ENCODE assay signal across 8 cellular contexts in genomic region chr6:70413829-70414494, GRCh38.
A peak's percentile ranks its signal among the peaks of the same experiment; 100 is the strongest.
DNase-seq lines count a peak whose midpoint lies in the region; ATAC-seq lines count a peak whose summit lies in the region.

No MANE protein-coding gene starts in this region.

- peaks cover 12% of the 10 kb centered on the region for H3K27me3 Mint-ChIP-seq in T-helper 2 cell treated with Interferon-gamma antibody and Interleukin-4, amounts not matched to agents 5 μg/mL and 100 μg/mL, for 36 hours (ENCODE audit: low read depth)

- peak overlapping the region; percentile 88 for H3K27ac Mint-ChIP-seq in T-helper 2 cell treated with Interferon-gamma antibody and Interleukin-4, amounts not matched to agents 5 μg/mL and 100 μg/mL, for 36 hours

- ATAC-seq in GM21390 (IDR thresholded peaks at IDR 0.05; ENCODE audit: unreplicated experiment) (peak; percentile 16), GM18870 (IDR thresholded peaks at IDR 0.05; ENCODE audit: unreplicated experiment) (no peak)

- H3K4me1 ChIP-seq in HUES48 (ENCODE audit: control insufficient read depth, insufficient read depth, low read length) (peaks cover 7% of the 10 kb centered on the region), mucosa of stomach (ENCODE audit: control insufficient read depth, insufficient read depth, low read length) (peaks cover 11% of the 10 kb centered on the region)

- H3K9ac ChIP-seq in HUES48 (ENCODE audit: low read depth, low read length) (peak overlapping the region; percentile 83), mucosa of stomach (ENCODE audit: low read length) (peak overlapping the region; percentile 95)

- no peaks in the 10 kb centered on the region for H3K9me3 Mint-ChIP-seq in T-helper 2 cell treated with Interferon-gamma antibody and Interleukin-4, amounts not matched to agents 5 μg/mL and 100 μg/mL, for 36 hours

- DNase-seq in NCI-H146 treated with DMSO at 0.1 percent for 48 hours (lab: John Stamatoyannopoulos, UW; ENCODE audit: unreplicated experiment): peak; percentile 35
- no peak for DNase-seq in NCI-H146 (lab: John Stamatoyannopoulos, UW)
- DNase-seq in T-helper 2 cell treated with Interferon-gamma antibody and Interleukin-4, amounts not matched to agents 5 μg/mL and 100 μg/mL, for 36 hours (ENCODE audit: low spot score): no peak
- DNase-seq in epithelial cell of prostate (ENCODE audit: low read depth, low spot score): no peak

- no peaks in the 10 kb centered on the region for H3K27me3 ChIP-seq in HUES48 (ENCODE audit: control insufficient read depth, insufficient read depth, low read length)
- H3K27me3 ChIP-seq in mucosa of stomach (ENCODE audit: control insufficient read depth, insufficient read depth, low read length): no peaks in the 10 kb centered on the region

- H3K4me3 ChIP-seq in HUES48 (ENCODE audit: low read depth, low read length): peak overlapping the region; percentile 88
- H3K4me3 ChIP-seq in mucosa of stomach (ENCODE audit: low read length): peak overlapping the region; percentile 48

- H3K4me3 Mint-ChIP-seq in T-helper 2 cell treated with Interferon-gamma antibody and Interleukin-4, amounts not matched to agents 5 μg/mL and 100 μg/mL, for 36 hours: peak overlapping the region; percentile 94

- peak overlapping the region; percentile 7 for H3K27ac ChIP-seq in HUES48 (ENCODE audit: low read depth, low read length)
- H3K27ac ChIP-seq in epithelial cell of prostate: peak overlapping the region; percentile 46

- H3K36me3 ChIP-seq in HUES48 (ENCODE audit: control insufficient read depth, insufficient read depth, low read length) (peaks cover 27% of the 10 kb centered on the region), mucosa of stomach (ENCODE audit: control insufficient read depth, insufficient read depth, low read length) (no peaks in the 10 kb centered on the region)

- H3K9me3 ChIP-seq in HUES48 (ENCODE audit: control insufficient read depth, insufficient read depth, low read length) (no peaks in the 10 kb centered on the region), mucosa of stomach (ENCODE audit: control insufficient read depth, low read length) (no peaks in the 10 kb centered on the region)

- H3K4me1 Mint-ChIP-seq in T-helper 2 cell treated with Interferon-gamma antibody and Interleukin-4, amounts not matched to agents 5 μg/mL and 100 μg/mL, for 36 hours (ENCODE audit: low read depth): peaks cover 20% of the 10 kb centered on the region

- peaks cover 3% of the 10 kb centered on the region for H3K36me3 Mint-ChIP-seq in T-helper 2 cell treated with Interferon-gamma antibody and Interleukin-4, amounts not matched to agents 5 μg/mL and 100 μg/mL, for 36 hours (ENCODE audit: low read depth)
